Comparison of ENCODE assay signal across 17 cellular contexts in genomic region chr2:175137793-175138192, GRCh38. TPM values are rescaled to one million over a fixed set of nuclear protein-coding genes. Genes with fewer than 3 reads are reported as not detected.
DNase-seq lines count a peak whose midpoint lies in the region; ATAC-seq, FAIRE-seq and TF ChIP-seq lines count a peak whose summit lies in the region.
"Had no signal": no experiment of that assay in that cellular context is flagged by ENCODE, and none has a peak within 500 bp of the region (broad histone marks: within the 10 kb centered on the region; RNA-seq: fewer than 3 reads in every experiment).

No MANE protein-coding gene starts in this region.

- H3K4me1 Mint-ChIP-seq in central memory CD8-positive, alpha-beta T cell, result peaks cover 46% of the 10 kb centered on the region
- peaks cover 24% of the 10 kb centered on the region for H3K4me1 Mint-ChIP-seq in osteocyte (ENCODE audit: unreplicated experiment)

- no peak for TF ChIP-seq POLR2A in H54 (IDR thresholded peaks at IDR 0.05; ENCODE audit: low read depth, low read length)
- TF ChIP-seq POLR2A in gastroesophageal sphincter (IDR thresholded peaks at IDR 0.05), result no peak

- no peak overlapping the region for H3K4me3 ChIP-seq in KMS-11 (IDR thresholded peaks at IDR 0.05; ENCODE audit: insufficient read depth, low read depth, low read length)
- H3K4me3 ChIP-seq in Karpas-422 (ENCODE audit: low read length), result no peak overlapping the region
- no peak overlapping the region for H3K4me3 ChIP-seq in gastroesophageal sphincter

- no peaks in the 10 kb centered on the region for H3K9me3 Mint-ChIP-seq in central memory CD8-positive, alpha-beta T cell
- no peaks in the 10 kb centered on the region for H3K9me3 Mint-ChIP-seq in osteocyte (ENCODE audit: unreplicated experiment)
- H3K9me3 Mint-ChIP-seq: CD4-positive, alpha-beta T cell; H9 had no signal

- peaks cover 84% of the 10 kb centered on the region for H3K79me2 ChIP-seq in KMS-11 (ENCODE audit: insufficient read depth, low read depth)
- H3K79me2 ChIP-seq in Karpas-422 (ENCODE audit: low read length), result peaks cover 95% of the 10 kb centered on the region

- FAIRE-seq in H54 (lab: Jason Lieb, UNC), result peak; percentile 68
- FAIRE-seq: A204.1, GM18507, HepG2, HTR-8/SVneo had no signal

- H4K20me1 ChIP-seq in KMS-11 (ENCODE audit: insufficient read depth) (no peaks in the 10 kb centered on the region), Karpas-422 (ENCODE audit: insufficient read depth, low read depth, low read length) (no peaks in the 10 kb centered on the region)

- H3K36me3 ChIP-seq in KMS-11 (ENCODE audit: insufficient read depth) (0 out of 2 replicates have a peak, but pooled peaks cover 4% of the 10 kb centered on the region), Karpas-422 (ENCODE audit: insufficient read depth, low read length) (peaks cover 35% of the 10 kb centered on the region), gastroesophageal sphincter (peaks cover 0 to 15% of the 10 kb centered on the region in 2 donors)

- no peak for TF ChIP-seq EP300 in gastroesophageal sphincter (IDR thresholded peaks at IDR 0.05)

- peak overlapping the region; percentile 69 for H3K4me2 ChIP-seq in KMS-11
- H3K4me2 ChIP-seq in Karpas-422 (ENCODE audit: low read depth, low read length, poor library complexity, severe bottlenecking), result no peak overlapping the region

- H3K27me3 Mint-ChIP-seq in central memory CD8-positive, alpha-beta T cell, result no peaks in the 10 kb centered on the region
- no peaks in the 10 kb centered on the region for H3K27me3 Mint-ChIP-seq in osteocyte (ENCODE audit: unreplicated experiment)
- H3K27me3 Mint-ChIP-seq: B cell; CD4-positive, alpha-beta T cell had no signal

- H3K36me3 Mint-ChIP-seq in central memory CD8-positive, alpha-beta T cell (ENCODE audit: insufficient read depth), result peaks cover 33% of the 10 kb centered on the region
- H3K36me3 Mint-ChIP-seq in osteocyte (ENCODE audit: unreplicated experiment), result peaks cover 31% of the 10 kb centered on the region

- 85 to 93% methylated on average over 2 of the region's 2 CpGs for WGBS in gastroesophageal sphincter (ENCODE audit: low coverage in 1 of 2), 2 donors

- H3K9ac ChIP-seq in KMS-11, result no peak overlapping the region
- no peak overlapping the region for H3K9ac ChIP-seq in Karpas-422 (ENCODE audit: low read length)

- H3K4me1 ChIP-seq in KMS-11 (ENCODE audit: low read depth, poor library complexity, severe bottlenecking) (peaks cover 95% of the 10 kb centered on the region), Karpas-422 (ENCODE audit: low read length) (peaks cover 25% of the 10 kb centered on the region), gastroesophageal sphincter (peaks cover 0 to 26% (median 0%) of the 10 kb centered on the region in 3 donors)

- TF ChIP-seq CTCF in KMS-11 (conservative IDR thresholded peaks at IDR 0.05; ENCODE audit: low read depth, low read length) (no peak), osteocyte (IDR thresholded peaks at IDR 0.05) (no peak), gastroesophageal sphincter (IDR thresholded peaks at IDR 0.05) (no peak)

- no peaks in the 10 kb centered on the region for H3K27me3 ChIP-seq in KMS-11 (ENCODE audit: insufficient read depth, low read depth)
- no peaks in the 10 kb centered on the region for H3K27me3 ChIP-seq in Karpas-422 (ENCODE audit: low read length)
- no peaks in the 10 kb centered on the region for H3K27me3 ChIP-seq in gastroesophageal sphincter

- no peaks in the 10 kb centered on the region for H3K9me3 ChIP-seq in Karpas-422 (ENCODE audit: low read length)
- H3K9me3 ChIP-seq in gastroesophageal sphincter, result no peaks in the 10 kb centered on the region

- H3K9me2 ChIP-seq in Karpas-422 (replicated peaks; ENCODE audit: insufficient read depth, low read length), result no peaks in the 10 kb centered on the region

- H3K27ac ChIP-seq in KMS-11, result peak overlapping the region; percentile 78
- no peak overlapping the region for H3K27ac ChIP-seq in Karpas-422 (ENCODE audit: low read length)
- no peak overlapping the region for H3K27ac ChIP-seq in gastroesophageal sphincter

- H3K27ac Mint-ChIP-seq in central memory CD8-positive, alpha-beta T cell (ENCODE audit: low read depth), result peak overlapping the region; percentile 13
- H3K27ac Mint-ChIP-seq in osteocyte (ENCODE audit: unreplicated experiment), result peak overlapping the region; percentile 6
- H3K27ac Mint-ChIP-seq: B cell; CD4-positive, alpha-beta T cell had no signal

- no peak for ATAC-seq in central memory CD8-positive, alpha-beta T cell (replicated peaks; ENCODE audit: extremely low read depth, poor library complexity, severe bottlenecking)
- no peak for ATAC-seq in gastroesophageal sphincter
- ATAC-seq: HepG2 had no signal

- no peak overlapping the region for H2AFZ ChIP-seq in KMS-11 (ENCODE audit: low read depth)
- no peak overlapping the region for H2AFZ ChIP-seq in Karpas-422 (ENCODE audit: low read length)

- no peak for DNase-seq in H54 (ENCODE audit: insufficient read length, low spot score)
- DNase-seq in central memory CD8-positive, alpha-beta T cell (ENCODE audit: low spot score in 2 of 2), result no peak
- DNase-seq in osteocyte (ENCODE audit: extremely low spot score, unreplicated experiment), result no peak
- no peak for DNase-seq in Karpas-422
- DNase-seq in dedifferentiated amniotic fluid mesenchymal stem cell (ENCODE audit: extremely low spot score), result no peak
- DNase-seq: C1 segment of cervical spinal cord; Calu3; CD4-positive, alpha-beta T cell; DMS 273 treated with DMSO at 0.1 percent for 48 hours; H9 had no signal

- H3K4me3 Mint-ChIP-seq in central memory CD8-positive, alpha-beta T cell, result no peak overlapping the region
- no peak overlapping the region for H3K4me3 Mint-ChIP-seq in osteocyte (ENCODE audit: unreplicated experiment)
- H3K4me3 Mint-ChIP-seq: B cell; CD4-positive, alpha-beta T cell; H9 had no signal

RNA-seq across cellular contexts. Expression of gene ATF2, which starts 30.2 kb away (rescaled TPM):
- 71.0 and 74.9 TPM in 2 replicates for total RNA-seq in osteocyte
- 27.5 and 83.4 TPM in 2 replicates for total RNA-seq in Karpas-422 (2014; rRNA removed; shearing (Covaris generic); ENCODE audit: low replicate concordance)
- total RNA-seq in gastroesophageal sphincter, result 10 to 100 TPM; 37.1 to 64.4 (median 49.3) TPM

RNA-seq across cellular contexts. Expression of gene ATP5MC3, which starts 43.7 kb away (rescaled TPM):
- total RNA-seq in osteocyte, result 155 and 162 TPM in 2 replicates
- total RNA-seq in Karpas-422 (2014; rRNA removed; shearing (Covaris generic); ENCODE audit: low replicate concordance), result 211 and 403 TPM in 2 replicates
- total RNA-seq in gastroesophageal sphincter, result 100 to 1,000 TPM; 116 to 191 (median 146) TPM
